Comparison of ENCODE assay signal across 8 cellular contexts in genomic region chr19:3665681-3666544, GRCh38. TPM values are rescaled to one million over a fixed set of nuclear protein-coding genes. Genes with fewer than 3 reads are reported as not detected.
DNase-seq lines count a peak whose midpoint lies in the region; ATAC-seq, FAIRE-seq and TF ChIP-seq lines count a peak whose summit lies in the region.

No MANE protein-coding gene starts in this region.

- H3K36me3 ChIP-seq in upper lobe of right lung: peaks cover 22% of the 10 kb centered on the region

- peak; percentile 93 for TF ChIP-seq CTCF in upper lobe of right lung (IDR thresholded peaks at IDR 0.05)

- no peak overlapping the region for H3K4me3 Mint-ChIP-seq in activated T-helper 17 cell treated with anti-CD3 and anti-CD28 coated beads, Interleukin-2, amount 50 U/mL, for 72 hours

- DNase-seq in NCI-H2171 treated with DMSO at 0.1 percent for 48 hours (lab: John Stamatoyannopoulos, UW) (peak; percentile 36), NCI-H2171 (lab: John Stamatoyannopoulos, UW) (no peak), OCI-M1 (lab: John Stamatoyannopoulos, UW) (peak; percentile 40), frontal cortex (ENCODE audit: low spot score in 2 of 2) (peak; percentile 88 to 90), posterior cingulate gyrus (peak; percentile 49 to 95 (median 78)), upper lobe of right lung (peak; percentile 84), NCI-H1436 treated with DMSO at 0.1 percent for 48 hours (lab: John Stamatoyannopoulos, UW) (no peak)

- H3K36me3 Mint-ChIP-seq in activated T-helper 17 cell treated with anti-CD3 and anti-CD28 coated beads, Interleukin-2, amount 50 U/mL, for 72 hours (ENCODE audit: low read depth): peaks cover 9% of the 10 kb centered on the region

- no peak overlapping the region for H3K27ac Mint-ChIP-seq in activated T-helper 17 cell treated with anti-CD3 and anti-CD28 coated beads, Interleukin-2, amount 50 U/mL, for 72 hours

- FAIRE-seq in frontal cortex (lab: Jason Lieb, UNC): no peak

- H3K9me3 Mint-ChIP-seq in activated T-helper 17 cell treated with anti-CD3 and anti-CD28 coated beads, Interleukin-2, amount 50 U/mL, for 72 hours: no peaks in the 10 kb centered on the region

- no peaks in the 10 kb centered on the region for H3K27me3 Mint-ChIP-seq in activated T-helper 17 cell treated with anti-CD3 and anti-CD28 coated beads, Interleukin-2, amount 50 U/mL, for 72 hours

- H3K9me3 ChIP-seq in upper lobe of right lung: no peaks in the 10 kb centered on the region

- peaks cover 7% of the 10 kb centered on the region for H3K4me1 Mint-ChIP-seq in activated T-helper 17 cell treated with anti-CD3 and anti-CD28 coated beads, Interleukin-2, amount 50 U/mL, for 72 hours

- H3K4me3 ChIP-seq in upper lobe of right lung: no peak overlapping the region

- H3K27me3 ChIP-seq in upper lobe of right lung: no peaks in the 10 kb centered on the region

- intact Hi-C loops in posterior cingulate gyrus (cut with DNase I): loop anchor here (2.0 kb wide), 1 partner anchor 35 kb away; the partner anchor contains the start of gene PIP5K1C
- intact Hi-C loops in upper lobe of right lung (cut with DNase I): loop anchor here (5.0 kb wide), 1 partner anchor 41 kb away; the partner anchor contains the start of gene TJP3

- ATAC-seq in activated T-helper 17 cell treated with anti-CD3 and anti-CD28 coated beads, Interleukin-2, amount 50 U/mL, for 72 hours (replicated peaks): peak; percentile 74
- peak; percentile 83 for ATAC-seq in upper lobe of right lung

- H3K4me1 ChIP-seq in upper lobe of right lung: peaks cover 14% of the 10 kb centered on the region

- no peak overlapping the region for H3K27ac ChIP-seq in upper lobe of right lung

RNA-seq across cellular contexts. Expression of gene PIP5K1C, which starts 34.4 kb away (rescaled TPM):
- 10 to 100 TPM; 16.1 to 26.2 TPM for total RNA-seq in activated T-helper 17 cell treated with anti-CD3 and anti-CD28 coated beads, Interleukin-2, amount 50 U/mL, for 72 hours
- total RNA-seq in frontal cortex (15.1 TPM), upper lobe of right lung (42.1 TPM)

RNA-seq across cellular contexts. Expression of gene CACTIN, which starts 39.3 kb away (rescaled TPM):
- 10 to 100 TPM; 22.9 to 31.8 TPM for total RNA-seq in activated T-helper 17 cell treated with anti-CD3 and anti-CD28 coated beads, Interleukin-2, amount 50 U/mL, for 72 hours
- total RNA-seq in frontal cortex: 21.6 TPM
- total RNA-seq in upper lobe of right lung: 24.3 TPM

RNA-seq across cellular contexts. Expression of gene TJP3, which starts 42.3 kb away (rescaled TPM):
- total RNA-seq in activated T-helper 17 cell treated with anti-CD3 and anti-CD28 coated beads, Interleukin-2, amount 50 U/mL, for 72 hours: 1 to 10 TPM; 1.5 to 8.6 TPM
- total RNA-seq in frontal cortex: not detected
- total RNA-seq in upper lobe of right lung: 23.0 TPM

RNA-seq across cellular contexts. Expression of gene TBXA2R, which starts 59.2 kb away (rescaled TPM):
- total RNA-seq in activated T-helper 17 cell treated with anti-CD3 and anti-CD28 coated beads, Interleukin-2, amount 50 U/mL, for 72 hours: under 1 TPM; 0.32 to 0.37 TPM
- total RNA-seq in frontal cortex (0.41 TPM), upper lobe of right lung (4.7 TPM)

Comparison
In these comparisons a context has a peak if more than half of its experiments do, and no peak if none do; other contexts are left out.
1. DNase-seq: peak in NCI-H2171 treated with DMSO at 0.1 percent for 48 hours (single experiment), OCI-M1 (single experiment), frontal cortex (2 of 2), posterior cingulate gyrus (10 of 10) and upper lobe of right lung (single experiment); none in NCI-H2171 (single experiment) and NCI-H1436 treated with DMSO at 0.1 percent for 48 hours (single experiment).